Comparison of ENCODE assay signal across 1 cellular context in genomic region chr3:165128544-165128943, GRCh38.
TF ChIP-seq lines count a peak whose summit lies in the region.

No MANE protein-coding gene starts in this region.

TF ChIP-seq in HepG2, 621 proteins besides CTCF, POLR2A, EP300 and RAD21 (continued from another document and continues in another):
- no peak for TF ChIP-seq E2F2 (CRISPR knock-in tag; IDR thresholded peaks at IDR 0.05; ENCODE audit: borderline replicate concordance)
- TF ChIP-seq HDAC1 (CRISPR knock-in tag; IDR thresholded peaks at IDR 0.05): 0 out of 2 replicates have a peak, but pooled peaks have one; percentile 17
- no peak for TF ChIP-seq ZNF512 (CRISPR knock-in tag; IDR thresholded peaks at IDR 0.05)
- TF ChIP-seq ZNF782 (CRISPR knock-in tag; IDR thresholded peaks at IDR 0.05; ENCODE audit: borderline replicate concordance): no peak
- no peak for TF ChIP-seq PBX3 (CRISPR knock-in tag; IDR thresholded peaks at IDR 0.05; ENCODE audit: borderline replicate concordance)
- TF ChIP-seq ZNF280D (CRISPR knock-in tag; IDR thresholded peaks at IDR 0.05): no peak
- no peak for TF ChIP-seq SIX4 (CRISPR knock-in tag; IDR thresholded peaks at IDR 0.05)
- no peak for TF ChIP-seq ZBTB42 (CRISPR knock-in tag; IDR thresholded peaks at IDR 0.05)
- TF ChIP-seq ZNF124 (CRISPR knock-in tag; IDR thresholded peaks at IDR 0.05): no peak
- TF ChIP-seq FOXA3 (CRISPR knock-in tag; IDR thresholded peaks at IDR 0.05): peak; percentile 80
- no peak for TF ChIP-seq ZNF230 (CRISPR knock-in tag; IDR thresholded peaks at IDR 0.05)
- no peak for TF ChIP-seq ZNF747 (CRISPR knock-in tag; IDR thresholded peaks at IDR 0.05; ENCODE audit: borderline replicate concordance)
- no peak for TF ChIP-seq NCOA1 (CRISPR knock-in tag; IDR thresholded peaks at IDR 0.05)
- no peak for TF ChIP-seq PLSCR1 (CRISPR knock-in tag; IDR thresholded peaks at IDR 0.05; ENCODE audit: borderline replicate concordance)
- TF ChIP-seq FOXO4 (CRISPR knock-in tag; conservative IDR thresholded peaks at IDR 0.05): no peak
- TF ChIP-seq ZNF562 (CRISPR knock-in tag; IDR thresholded peaks at IDR 0.05; ENCODE audit: borderline replicate concordance): no peak
- no peak for TF ChIP-seq CREB1 (IDR thresholded peaks at IDR 0.05)
- TF ChIP-seq CREB1 (CRISPR knock-in tag; IDR thresholded peaks at IDR 0.05): no peak
- TF ChIP-seq AHDC1 (CRISPR knock-in tag; IDR thresholded peaks at IDR 0.05; ENCODE audit: borderline replicate concordance): peak; percentile 85; the same call in 1 of the 2 replicates
- no peak for TF ChIP-seq ATF1 (CRISPR knock-in tag; IDR thresholded peaks at IDR 0.05)
- TF ChIP-seq SRY (CRISPR knock-in tag; IDR thresholded peaks at IDR 0.05): no peak
- TF ChIP-seq ZNF7 (CRISPR knock-in tag; IDR thresholded peaks at IDR 0.05): no peak
- TF ChIP-seq UBTF (CRISPR knock-in tag; IDR thresholded peaks at IDR 0.05): no peak
- TF ChIP-seq SP140L (CRISPR knock-in tag; IDR thresholded peaks at IDR 0.05; ENCODE audit: borderline replicate concordance): no peak
- TF ChIP-seq ZSCAN25 (CRISPR knock-in tag; IDR thresholded peaks at IDR 0.05): no peak
- no peak for TF ChIP-seq ZNF691 (CRISPR knock-in tag; IDR thresholded peaks at IDR 0.05; ENCODE audit: borderline replicate concordance, low read depth)
- TF ChIP-seq ZMYM4 (CRISPR knock-in tag; IDR thresholded peaks at IDR 0.05): peak; percentile 61; the same call in 1 of the 2 replicates
- no peak for TF ChIP-seq NAIF1 (CRISPR knock-in tag; IDR thresholded peaks at IDR 0.05; ENCODE audit: borderline replicate concordance)
- TF ChIP-seq SRSF4 (IDR thresholded peaks at IDR 0.05; ENCODE audit: low read depth, low read length, poor library complexity, severe bottlenecking): no peak
- no peak for TF ChIP-seq ZNF468 (CRISPR knock-in tag; IDR thresholded peaks at IDR 0.05)
- TF ChIP-seq ZNF333 (CRISPR knock-in tag; IDR thresholded peaks at IDR 0.05; ENCODE audit: borderline replicate concordance): no peak
- no peak for TF ChIP-seq ZNF543 (CRISPR knock-in tag; IDR thresholded peaks at IDR 0.05)
- TF ChIP-seq ATF6 (CRISPR knock-in tag; conservative IDR thresholded peaks at IDR 0.05): no peak
- no peak for TF ChIP-seq ZNF550 (CRISPR knock-in tag; IDR thresholded peaks at IDR 0.05; ENCODE audit: borderline replicate concordance)
- TF ChIP-seq GABPA (IDR thresholded peaks at IDR 0.05; ENCODE audit: low read depth, low read length): no peak
- TF ChIP-seq GABPA (CRISPR knock-in tag; IDR thresholded peaks at IDR 0.05; ENCODE audit: low read depth): no peak
- no peak for TF ChIP-seq PHF5A (CRISPR knock-in tag; IDR thresholded peaks at IDR 0.05; ENCODE audit: low read depth, unreplicated experiment)
